ENCODE assay signal across 15 cellular contexts in the genomic region with DNA sequence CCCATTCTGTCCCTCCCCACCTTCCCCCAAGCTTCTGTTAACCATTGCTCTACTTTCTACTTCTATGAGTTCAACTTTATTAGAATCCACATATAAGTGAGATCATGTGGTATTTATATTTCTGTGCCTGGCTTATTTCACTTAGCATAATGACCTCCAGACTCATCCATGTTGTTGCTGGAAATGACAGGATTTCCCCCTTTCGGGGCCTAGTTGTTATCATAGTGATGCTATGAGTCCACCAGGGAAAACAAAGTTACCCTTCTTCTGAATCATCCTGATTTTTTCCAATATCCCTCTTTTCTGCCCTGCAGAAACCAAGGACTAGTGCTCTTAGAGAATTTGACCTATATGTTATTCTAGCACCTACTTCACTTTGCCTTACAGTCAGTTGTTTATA. TPM values are rescaled to one million over a fixed set of nuclear protein-coding genes. Genes with fewer than 3 reads are reported as not detected.
"Had no signal": no experiment of that assay in that cellular context is flagged by ENCODE, and none has a peak within 500 bp of the region (broad histone marks: within the 10 kb centered on the region; RNA-seq: fewer than 3 reads in every experiment).

No MANE protein-coding gene starts in this region.

RNA-seq across cellular contexts. Expression of a gene that starts 53.2 kb away (rescaled TPM):
- total RNA-seq: activated CD8-positive, alpha-beta memory T cell treated with anti-CD3 and anti-CD28 coated beads for 36 hours; activated CD8-positive, alpha-beta T cell treated with anti-CD3 and anti-CD28 coated beads for 36 hours; activated naive CD8-positive, alpha-beta T cell treated with anti-CD3 and anti-CD28 coated beads for 36 hours; activated T-cell treated with anti-CD3 and anti-CD28 coated beads, Interleukin-2, amount 50 U/mL, for 72 hours; activated T-helper 17 cell treated with anti-CD3 and anti-CD28 coated beads, Interleukin-2, amount 50 U/mL, for 72 hours; ascending aorta; body of pancreas; bronchial epithelial cell; MCF 10A; OCI-LY7; PC-9; Right ventricle myocardium inferior; SK-MEL-5; T-cell; T-helper 17 cell had no signal
